Comparison of ENCODE assay signal across 1 cellular context in genomic region chr3:47000922-47001730, GRCh38.
A peak's percentile ranks its signal among the peaks of the same experiment; 100 is the strongest.
TF ChIP-seq lines count a peak whose summit lies in the region.

No MANE protein-coding gene starts in this region.

TF ChIP-seq in K562, 482 proteins besides CTCF, POLR2A, EP300 and RAD21:
- TF ChIP-seq FOXM1 (IDR thresholded peaks at IDR 0.05; ENCODE audit: low read depth) = no peak
- no peak for TF ChIP-seq FOXM1 (CRISPR knock-in tag; IDR thresholded peaks at IDR 0.05; ENCODE audit: low read depth)
- no peak for TF ChIP-seq GABPA (tag; conservative IDR thresholded peaks at IDR 0.05; ENCODE audit: low read depth)
- peak; percentile 83 for TF ChIP-seq EGR1 (conservative IDR thresholded peaks at IDR 0.05)
- TF ChIP-seq PML (IDR thresholded peaks at IDR 0.05; ENCODE audit: low read length) = no peak
- TF ChIP-seq CEBPB (tag; IDR thresholded peaks at IDR 0.05) = peak; percentile 46; the same call in 1 of the 2 replicates
- no peak for TF ChIP-seq ZNF217 (CRISPR knock-in tag; IDR thresholded peaks at IDR 0.05)
- TF ChIP-seq ZNF41 (CRISPR knock-in tag; conservative IDR thresholded peaks at IDR 0.05) = no peak
- TF ChIP-seq PHF8 (IDR thresholded peaks at IDR 0.05; ENCODE audit: borderline replicate concordance, low read length) = no peak
- no peak for TF ChIP-seq CHD2 (IDR thresholded peaks at IDR 0.05; ENCODE audit: low read depth, low read length)
- peak; percentile 47; the same call in 1 of the 2 replicates for TF ChIP-seq RBFOX2 (IDR thresholded peaks at IDR 0.05; ENCODE audit: low read depth, low read length)
- TF ChIP-seq ZNF384 (IDR thresholded peaks at IDR 0.05; ENCODE audit: low read depth, low read length) = no peak
- TF ChIP-seq CHD7 (IDR thresholded peaks at IDR 0.05; ENCODE audit: low read depth, low read length) = no peak
- no peak for TF ChIP-seq SMC3 (conservative IDR thresholded peaks at IDR 0.05; ENCODE audit: insufficient read depth, low read depth, low read length)
- TF ChIP-seq ZMIZ1 (IDR thresholded peaks at IDR 0.05; ENCODE audit: low read depth in 2 of 2, low read length in 2 of 2) = no peak
- TF ChIP-seq HMGN3 (IDR thresholded peaks at IDR 0.05; ENCODE audit: borderline replicate concordance, extremely low read depth, insufficient read length, low read depth, low read length) = no peak
- TF ChIP-seq TAF15 (IDR thresholded peaks at IDR 0.05; ENCODE audit: low read depth, low read length) = no peak
- TF ChIP-seq ZBTB12 (CRISPR knock-in tag; IDR thresholded peaks at IDR 0.05) = no peak
- TF ChIP-seq POU5F1 (IDR thresholded peaks at IDR 0.05; ENCODE audit: borderline replicate concordance, low read depth, low read length, partially characterized antibody) = no peak
- TF ChIP-seq POLR2G (IDR thresholded peaks at IDR 0.05; ENCODE audit: low read depth, low read length) = peak; percentile 57
